In the genomic region with DNA sequence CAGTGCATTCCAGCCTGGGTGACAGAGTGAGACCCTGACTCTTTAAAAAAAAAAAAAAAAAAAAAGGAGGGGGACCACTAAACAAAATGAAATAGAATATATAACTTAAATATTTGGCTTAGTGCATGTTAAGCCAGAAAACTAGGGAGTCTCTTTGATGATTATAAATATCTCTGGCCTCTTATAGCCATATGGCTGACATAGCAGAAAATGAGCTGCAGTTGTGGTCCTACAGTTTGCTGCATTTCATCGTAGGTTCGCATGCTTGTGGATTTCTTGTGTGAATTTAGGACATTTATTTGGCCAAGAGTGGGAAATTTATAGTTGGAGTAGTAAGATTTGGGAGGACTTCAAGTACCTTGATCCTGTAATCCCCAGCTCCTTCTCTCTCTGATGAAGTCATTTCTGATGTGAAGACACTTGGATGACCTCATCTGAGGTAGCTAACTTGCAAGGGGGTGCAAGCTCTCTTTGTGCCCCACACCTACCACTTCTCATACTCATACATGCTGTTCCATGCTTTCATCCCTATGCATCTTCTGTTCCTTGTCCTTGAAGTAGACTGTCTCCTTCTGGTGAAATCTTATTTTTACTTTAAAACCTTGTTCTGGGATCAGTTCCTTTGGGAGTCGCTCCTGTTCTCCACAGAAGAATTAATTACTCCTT, we compare ENCODE assay signal across 15 cellular contexts. TPM values are rescaled to one million over a fixed set of nuclear protein-coding genes. Genes with fewer than 3 reads are reported as not detected.
DNase-seq lines count a peak whose midpoint lies in the region; ATAC-seq, FAIRE-seq and TF ChIP-seq lines count a peak whose summit lies in the region.
"Had no signal": no experiment of that assay in that cellular context is flagged by ENCODE, and none has a peak within 500 bp of the region (broad histone marks: within the 10 kb centered on the region; RNA-seq: fewer than 3 reads in every experiment).

No MANE protein-coding gene starts in this region.

- no peak for FAIRE-seq in A549 (lab: Jason Lieb, UNC)
- FAIRE-seq in K562 (lab: Jason Lieb, UNC), result no peak
- FAIRE-seq: D721Med, HTR-8/SVneo had no signal

- no peaks in the 10 kb centered on the region for H3K79me2 ChIP-seq in K562 (ENCODE audit: control insufficient read depth, insufficient read depth, low read length)

- no peak for ATAC-seq in A549
- peak; percentile 32 for ATAC-seq in K562

- H3K9me1 ChIP-seq in K562 (ENCODE audit: control insufficient read depth, insufficient read depth, low read length), result no peaks in the 10 kb centered on the region

- intact Hi-C loops in K562 (cut with micrococcal nuclease) (no loop called here), sigmoid colon (cut with DNase I) (no loop called here)

- no peak overlapping the region for H3K9ac ChIP-seq in K562 (ENCODE audit: insufficient read depth in 1 of 2, low read depth in 2 of 2, low read length in 2 of 2)
- H3K9ac ChIP-seq: KMS-11 had no signal

- peaks cover 0 to 5% (median 4%) of the 10 kb centered on the region in 3 donors for H3K36me3 Mint-ChIP-seq in CD8-positive, alpha-beta memory T cell
- H3K36me3 Mint-ChIP-seq: CD4-positive, CD25-positive, alpha-beta regulatory T cell had no signal

- TF ChIP-seq EP300 in A549 (IDR thresholded peaks at IDR 0.05) (no peak), K562 (IDR thresholded peaks at IDR 0.05; ENCODE audit: low read length) (no peak), sigmoid colon (IDR thresholded peaks at IDR 0.05) (no peak)

- no peak overlapping the region for H3K4me2 ChIP-seq in A549
- no peak overlapping the region for H3K4me2 ChIP-seq in K562 (ENCODE audit: insufficient read depth, low read length)
- H3K4me2 ChIP-seq: KMS-11 had no signal

- CTCF ChIA-PET in A549 (lab: Yijun Ruan, JAX) (interaction anchor here (0.9 to 1.7 kb wide), 3 partner anchors 9 to 196 kb away, joined by 3 to 4 read pairs (median 3); no protein-coding TSS in a partner anchor), HEK293 (lab: Yijun Ruan, JAX) (interaction anchor here (0.5 to 1.0 kb wide), 2 partner anchors 27 to 64 kb away, joined by 3 to 5 read pairs; no protein-coding TSS in a partner anchor), K562 (lab: Yijun Ruan, JAX; ENCODE audit: low intra/inter-chr PET ratio) (no interaction called here)
- CTCF ChIA-PET in CD8-positive, alpha-beta memory T cell (lab: Charles Lee), result interaction anchor here (1.4 kb wide), 1 partner anchor 10 kb away, joined by 4 read pairs; no protein-coding TSS in a partner anchor

- WGBS in A549 (ENCODE audit: missing lambda C conversion rate), result 86% methylated on average over 3 of the region's 3 CpGs
- WGBS in K562 (ENCODE audit: insufficient coverage, low coverage, missing lambda C conversion rate), result 41% methylated on average over 3 of the region's 3 CpGs
- WGBS in sigmoid colon, 2 donors, result 94 to 95% methylated on average over 3 of the region's 3 CpGs

- POLR2A ChIA-PET in A549 (lab: Yijun Ruan, JAX) (interaction anchor here (0.7 kb wide), 1 partner anchor 751 kb away, joined by 5 read pairs; no protein-coding TSS in a partner anchor), HEK293 (lab: Yijun Ruan, JAX) (interaction anchor here (1.0 kb wide), 1 partner anchor 36 kb away, joined by 3 read pairs; a partner anchor contains a TSS), K562 (lab: Yijun Ruan, JAX) (interaction anchor here (0.9 kb wide), 1 partner anchor 16 kb away, joined by 3 read pairs; no protein-coding TSS in a partner anchor)
- POLR2A ChIA-PET in CD8-positive, alpha-beta memory T cell (lab: Charles Lee), result no interaction called here

- H3K4me1 ChIP-seq in A549, result no peaks in the 10 kb centered on the region
- no peaks in the 10 kb centered on the region for H3K4me1 ChIP-seq in HEK293 (ENCODE audit: control insufficient read depth, insufficient read depth, low read length)
- H3K4me1 ChIP-seq in K562 (replicated peaks in 1 of 2; ENCODE audit: control insufficient read depth in 2 of 2, insufficient read depth in 2 of 2, low read length in 2 of 2), result peaks cover 0 to 5% of the 10 kb centered on the region in 2 experiments; a peak in 1 of 5 replicates
- no peaks in the 10 kb centered on the region for H3K4me1 ChIP-seq in CD8-positive, alpha-beta memory T cell (ENCODE audit: insufficient read depth, low read length)
- peaks cover 0 to 7% (median 0%) of the 10 kb centered on the region in 4 donors for H3K4me1 ChIP-seq in sigmoid colon
- H3K4me1 ChIP-seq: BE2C, Caco-2, HAP-1 had no signal

- no peaks in the 10 kb centered on the region for H3K9me3 ChIP-seq in A549
- H3K9me3 ChIP-seq in HEK293 (ENCODE audit: control insufficient read depth, insufficient read depth, low read depth, low read length), result no peaks in the 10 kb centered on the region
- H3K9me3 ChIP-seq in K562 (replicated peaks; ENCODE audit: control insufficient read depth, insufficient read depth, low read depth, low read length), result no peaks in the 10 kb centered on the region
- H3K9me3 ChIP-seq in CD8-positive, alpha-beta memory T cell (ENCODE audit: low read length), result no peaks in the 10 kb centered on the region
- no peaks in the 10 kb centered on the region for H3K9me3 ChIP-seq in sigmoid colon
- H3K9me3 ChIP-seq: BE2C, Caco-2, HAP-1 had no signal

- peaks cover 8 to 38% of the 10 kb centered on the region in 2 donors for H3K27me3 Mint-ChIP-seq in CD8-positive, alpha-beta memory T cell

- H3K4me1 Mint-ChIP-seq in CD8-positive, alpha-beta memory T cell, result no peaks in the 10 kb centered on the region
- H3K4me1 Mint-ChIP-seq: CD4-positive, CD25-positive, alpha-beta regulatory T cell had no signal

- no peak for DNase-seq in A549 (ENCODE audit: low read depth in 1 of 2, low spot score in 1 of 2)
- DNase-seq in K562 (ENCODE audit: extremely low read depth in 1 of 4, low spot score in 3 of 4), result no peak
- DNase-seq in CD8-positive, alpha-beta memory T cell, result no peak
- no peak for DNase-seq in sigmoid colon
- DNase-seq: 8988T; BE2C; C1 segment of cervical spinal cord; Caco-2; CD4-positive, CD25-positive, alpha-beta regulatory T cell; GDM1 had no signal

- H3K36me3 ChIP-seq in HEK293 (ENCODE audit: control insufficient read depth in 2 of 2, insufficient read depth in 1 of 2, low read length in 2 of 2), result no peaks in the 10 kb centered on the region
- H3K36me3 ChIP-seq in K562 (ENCODE audit: control insufficient read depth, insufficient read depth, low read length), result no peaks in the 10 kb centered on the region
- no peaks in the 10 kb centered on the region for H3K36me3 ChIP-seq in CD8-positive, alpha-beta memory T cell (ENCODE audit: insufficient read depth, low read length)
- H3K36me3 ChIP-seq in sigmoid colon, result no peaks in the 10 kb centered on the region
- H3K36me3 ChIP-seq: BE2C, HAP-1 had no signal

- no peaks in the 10 kb centered on the region for H3K27me3 ChIP-seq in K562 (ENCODE audit: control insufficient read depth in 2 of 2, insufficient read depth in 2 of 2, low read length in 2 of 2)
- no peaks in the 10 kb centered on the region for H3K27me3 ChIP-seq in CD8-positive, alpha-beta memory T cell (ENCODE audit: insufficient read depth, low read length, poor library complexity, severe bottlenecking)
- no peaks in the 10 kb centered on the region for H3K27me3 ChIP-seq in sigmoid colon
- H3K27me3 ChIP-seq: BE2C had no signal

- no peaks in the 10 kb centered on the region for H3K9me3 Mint-ChIP-seq in CD8-positive, alpha-beta memory T cell

- H2AFZ ChIP-seq in K562 (ENCODE audit: low read depth, low read length), result peak overlapping the region; percentile 60

- no peak overlapping the region for H3K27ac Mint-ChIP-seq in CD8-positive, alpha-beta memory T cell
- H3K27ac Mint-ChIP-seq: CD4-positive, CD25-positive, alpha-beta regulatory T cell had no signal

- H3K4me3 Mint-ChIP-seq in CD8-positive, alpha-beta memory T cell, result no peak overlapping the region

- TF ChIP-seq CTCF in A549 (IDR thresholded peaks at IDR 0.05) (no peak), HEK293 (tag by site-specific recombination; IDR thresholded peaks at IDR 0.05) (no peak), K562 (IDR thresholded peaks at IDR 0.05 in 2 of 3, conservative IDR thresholded peaks at IDR 0.05 in 1 of 3; ENCODE audit: insufficient read depth in 2 of 3, low read depth in 1 of 3, low read length in 3 of 3) (no peak), sigmoid colon (IDR thresholded peaks at IDR 0.05) (no peak)

- no peaks in the 10 kb centered on the region for H4K20me1 ChIP-seq in K562 (replicated peaks; ENCODE audit: control insufficient read depth, insufficient read depth, low read length)

- in situ Hi-C loops in K562 (cut with MboI), result no loop called here

- no TSS peak for BruUV-seq in K562 (replicated peaks; lab: Mats Ljungman, UMichigan)

- no peak overlapping the region for H3K27ac ChIP-seq in A549
- no peak overlapping the region for H3K27ac ChIP-seq in HEK293 (ENCODE audit: extremely low read depth, low read depth, low read length)
- H3K27ac ChIP-seq in K562 (ENCODE audit: extremely low read depth, low read depth, low read length), result no peak overlapping the region
- H3K27ac ChIP-seq in CD8-positive, alpha-beta memory T cell (ENCODE audit: low read depth, low read length), result no peak overlapping the region
- no peak overlapping the region for H3K27ac ChIP-seq in sigmoid colon
- H3K27ac ChIP-seq: KMS-11 had no signal

- TF ChIP-seq POLR2A in A549 (IDR thresholded peaks at IDR 0.05; ENCODE audit: low read length) (no peak), K562 (conservative IDR thresholded peaks at IDR 0.05) (no peak), sigmoid colon (IDR thresholded peaks at IDR 0.05) (no peak)

- TF ChIP-seq RAD21 in A549 (conservative IDR thresholded peaks at IDR 0.05 in 1 of 2, IDR thresholded peaks at IDR 0.05 in 1 of 2) (no peak), K562 (CRISPR knock-in tag; conservative IDR thresholded peaks at IDR 0.05 in 1 of 2, IDR thresholded peaks at IDR 0.05 in 1 of 2) (no peak)

- H3K4me3 ChIP-seq in A549 (no peak overlapping the region), HEK293 (ENCODE audit: low read depth, low read length) (no peak overlapping the region), K562 (no peak overlapping the region), sigmoid colon (no peak overlapping the region)
- H3K4me3 ChIP-seq in CD8-positive, alpha-beta memory T cell (ENCODE audit: low read length), result no peak overlapping the region
- H3K4me3 ChIP-seq: HAP-1 had no signal

RNA-seq across cellular contexts. Expression of a gene that starts 6.4 kb away (rescaled TPM):
- polyA plus RNA-seq in A549 (2011; rRNA removed) (47.5 and 70.7 TPM in 2 replicates), A549 (2017; fragmentation: RNase III; extraction: RNeasy Plus Mini Kit Qiagen cat#74134 plus additional on column Dnase treatment) (31.6 to 38.3 TPM (median 34.4 TPM) in 3 replicates), K562 (2011; rRNA removed) (44.9 and 69.9 TPM in 2 replicates), K562 (2014; fragmentation: Illumina TruSeq; extraction: Trizol) (50.7 and 60.1 TPM in 2 replicates), K562 (2014; fragmentation: Nextera tagmentation; extraction: Ambion mirVana) (10 to 100 TPM; 87.0 to 90.2 TPM), K562 (2014; rRNA removed) (54.8 and 63.2 TPM in 2 replicates), sigmoid colon (10 to 100 TPM; 19.3 to 31.0 (median 24.6) TPM)
- 12.3 and 14.5 TPM in 2 replicates for polyA plus RNA-seq in A549 (2012; cell fraction: cytosol; rRNA removed)
- polyA plus RNA-seq in A549 (2012; cell fraction: nucleus; rRNA removed), result 4.2 and 5.9 TPM in 2 replicates
- polyA minus RNA-seq in A549 (2011; rRNA and poly(A)+ RNA removed), result 9.3 and 11.9 TPM in 2 replicates
- 7.1 and 15.3 TPM in 2 replicates for total RNA-seq in K562 (2011; cell fraction: chromatin; rRNA removed; ENCODE audit: low replicate concordance)
- 4.0 and 4.3 TPM in 2 replicates for total RNA-seq in K562 (2011; cell fraction: nucleolus; rRNA removed)
- 6.7 and 13.7 TPM in 2 replicates for total RNA-seq in K562 (2011; cell fraction: nucleoplasm; rRNA removed)
- total RNA-seq in K562 (2014; rRNA removed) (41.4 and 52.1 TPM in 2 replicates), K562 (2014; rRNA removed; fragmentation: Illumina TruSeq; extraction: Trizol) (73.5 and 78.1 TPM in 2 replicates), K562 (2015; rRNA removed; fragmentation: Illumina TruSeq; extraction: Trizol) (71.1 and 81.7 TPM in 2 replicates), K562 (2021) (57.0 and 64.4 TPM in 2 replicates), sigmoid colon (10 to 100 TPM; 24.0 to 31.0 (median 30.8) TPM)
- polyA plus RNA-seq in K562 (2011; cell fraction: cytosol; rRNA removed), result 10.0 and 21.7 TPM in 2 replicates
- polyA plus RNA-seq in K562 (2011; cell fraction: nucleus; rRNA removed), result 7.3 and 11.7 TPM in 2 replicates
- polyA plus RNA-seq in K562 (2012), result 42.3 and 51.3 TPM in 2 replicates
- polyA minus RNA-seq in K562 (2011; rRNA and poly(A)+ RNA removed), result 87.3 and 88.4 TPM in 2 replicates
- polyA minus RNA-seq in K562 (2011; cell fraction: cytosol; rRNA and poly(A)+ RNA removed), result 19.4 and 21.4 TPM in 2 replicates
- polyA minus RNA-seq in K562 (2011; cell fraction: nucleus; rRNA and poly(A)+ RNA removed), result 4.7 and 8.7 TPM in 2 replicates
- 10 to 100 TPM; 41.5 to 46.9 TPM for total RNA-seq in CD8-positive, alpha-beta memory T cell
- 38.0 TPM for polyA plus RNA-seq in CD8-positive, alpha-beta memory T cell

RNA-seq across cellular contexts. Expression of a gene that starts 35.7 kb away (rescaled TPM):
- polyA plus RNA-seq in A549 (2011; rRNA removed) (7.8 and 16.1 TPM in 2 replicates), A549 (2017; fragmentation: RNase III; extraction: RNeasy Plus Mini Kit Qiagen cat#74134 plus additional on column Dnase treatment) (6.6 to 9.4 TPM (median 9.4 TPM) in 3 replicates), K562 (2011; rRNA removed) (2.4 and 3.2 TPM in 2 replicates), K562 (2014; fragmentation: Illumina TruSeq; extraction: Trizol) (0.95 and 1.3 TPM in 2 replicates), K562 (2014; fragmentation: Nextera tagmentation; extraction: Ambion mirVana) (under 1 TPM; 0.15 to 0.18 TPM), K562 (2014; rRNA removed) (0.73 and 1.1 TPM in 2 replicates), sigmoid colon (1 to 10 TPM in 1 of 3 donors, under 1 TPM in 2; 0.60 to 2.7 (median 0.92) TPM)
- 11.3 and 15.6 TPM in 2 replicates for polyA plus RNA-seq in A549 (2012; cell fraction: cytosol; rRNA removed)
- polyA plus RNA-seq in A549 (2012; cell fraction: nucleus; rRNA removed), result 15.2 and 18.9 TPM in 2 replicates
- 38.0 and 47.8 TPM in 2 replicates for polyA minus RNA-seq in A549 (2011; rRNA and poly(A)+ RNA removed)
- 1.4 and 3.6 TPM in 2 replicates for total RNA-seq in K562 (2011; cell fraction: chromatin; rRNA removed; ENCODE audit: low replicate concordance)
- 2.6 and 3.8 TPM in 2 replicates for total RNA-seq in K562 (2011; cell fraction: nucleolus; rRNA removed)
- 2.3 and 2.6 TPM in 2 replicates for total RNA-seq in K562 (2011; cell fraction: nucleoplasm; rRNA removed)
- total RNA-seq in K562 (2014; rRNA removed) (0.45 and 1.1 TPM in 2 replicates), K562 (2014; rRNA removed; fragmentation: Illumina TruSeq; extraction: Trizol) (0.64 and 0.76 TPM in 2 replicates), K562 (2015; rRNA removed; fragmentation: Illumina TruSeq; extraction: Trizol) (0.68 and 1.0 TPM in 2 replicates), K562 (2021) (1.2 and 1.6 TPM in 2 replicates), sigmoid colon (10 to 100 TPM in 3 of 4 donors, 1 to 10 TPM in 1; 8.9 to 23.0 (median 14.1) TPM)
- 3.1 and 3.3 TPM in 2 replicates for polyA plus RNA-seq in K562 (2011; cell fraction: cytosol; rRNA removed)
- 3.5 and 3.9 TPM in 2 replicates for polyA plus RNA-seq in K562 (2011; cell fraction: nucleus; rRNA removed)
- 1.5 and 1.9 TPM in 2 replicates for polyA plus RNA-seq in K562 (2012)
- 5.4 and 5.5 TPM in 2 replicates for polyA minus RNA-seq in K562 (2011; rRNA and poly(A)+ RNA removed)
- polyA minus RNA-seq in K562 (2011; cell fraction: cytosol; rRNA and poly(A)+ RNA removed), result 2.8 TPM in 2 replicates
- polyA minus RNA-seq in K562 (2011; cell fraction: nucleus; rRNA and poly(A)+ RNA removed), result 2.3 and 2.8 TPM in 2 replicates
- under 1 TPM; 0.48 to 0.73 TPM for total RNA-seq in CD8-positive, alpha-beta memory T cell
- polyA plus RNA-seq in CD8-positive, alpha-beta memory T cell, result 0.10 TPM
- total RNA-seq: CD4-positive, CD25-positive, alpha-beta regulatory T cell had no signal
- polyA plus RNA-seq: CD4-positive, CD25-positive, alpha-beta regulatory T cell had no signal

RNA-seq across cellular contexts. Expression of a gene that starts 53.4 kb away (rescaled TPM):
- polyA plus RNA-seq in A549 (2011; rRNA removed) (40.1 and 43.8 TPM in 2 replicates), A549 (2017; fragmentation: RNase III; extraction: RNeasy Plus Mini Kit Qiagen cat#74134 plus additional on column Dnase treatment) (12.3 to 14.1 TPM (median 12.8 TPM) in 3 replicates), K562 (2011; rRNA removed) (29.0 and 35.8 TPM in 2 replicates), K562 (2014; fragmentation: Illumina TruSeq; extraction: Trizol) (9.2 and 10.7 TPM in 2 replicates), K562 (2014; fragmentation: Nextera tagmentation; extraction: Ambion mirVana) (1 to 10 TPM; 3.4 to 6.1 TPM), K562 (2014; rRNA removed) (14.8 and 15.7 TPM in 2 replicates), sigmoid colon (10 to 100 TPM in 1 of 3 donors, 1 to 10 TPM in 2; 2.5 to 14.8 (median 3.0) TPM)
- polyA plus RNA-seq in A549 (2012; cell fraction: cytosol; rRNA removed), result 9.6 and 12.2 TPM in 2 replicates
- 5.5 and 10.4 TPM in 2 replicates for polyA plus RNA-seq in A549 (2012; cell fraction: nucleus; rRNA removed)
- polyA minus RNA-seq in A549 (2011; rRNA and poly(A)+ RNA removed), result 105 and 117 TPM in 2 replicates
- 63.5 and 68.0 TPM in 2 replicates for total RNA-seq in K562 (2011; cell fraction: chromatin; rRNA removed; ENCODE audit: low replicate concordance)
- 26.0 and 28.6 TPM in 2 replicates for total RNA-seq in K562 (2011; cell fraction: nucleolus; rRNA removed)
- 55.2 and 88.0 TPM in 2 replicates for total RNA-seq in K562 (2011; cell fraction: nucleoplasm; rRNA removed)
- total RNA-seq in K562 (2014; rRNA removed) (20.5 and 21.6 TPM in 2 replicates), K562 (2014; rRNA removed; fragmentation: Illumina TruSeq; extraction: Trizol) (28.7 and 34.2 TPM in 2 replicates), K562 (2015; rRNA removed; fragmentation: Illumina TruSeq; extraction: Trizol) (28.1 and 28.4 TPM in 2 replicates), K562 (2021) (46.6 and 50.1 TPM in 2 replicates), sigmoid colon (10 to 100 TPM; 36.7 to 43.2 (median 39.2) TPM)
- polyA plus RNA-seq in K562 (2011; cell fraction: cytosol; rRNA removed), result 10.7 and 20.6 TPM in 2 replicates
- 16.6 and 19.0 TPM in 2 replicates for polyA plus RNA-seq in K562 (2011; cell fraction: nucleus; rRNA removed)
- 6.7 and 9.0 TPM in 2 replicates for polyA plus RNA-seq in K562 (2012)
- polyA minus RNA-seq in K562 (2011; rRNA and poly(A)+ RNA removed), result 111 and 122 TPM in 2 replicates
- 48.0 and 48.3 TPM in 2 replicates for polyA minus RNA-seq in K562 (2011; cell fraction: cytosol; rRNA and poly(A)+ RNA removed)
- 15.2 and 18.5 TPM in 2 replicates for polyA minus RNA-seq in K562 (2011; cell fraction: nucleus; rRNA and poly(A)+ RNA removed)
- 10 to 100 TPM; 44.4 to 45.1 TPM for total RNA-seq in CD8-positive, alpha-beta memory T cell
- polyA plus RNA-seq in CD8-positive, alpha-beta memory T cell, result 46.0 TPM
